In the genomic region with DNA sequence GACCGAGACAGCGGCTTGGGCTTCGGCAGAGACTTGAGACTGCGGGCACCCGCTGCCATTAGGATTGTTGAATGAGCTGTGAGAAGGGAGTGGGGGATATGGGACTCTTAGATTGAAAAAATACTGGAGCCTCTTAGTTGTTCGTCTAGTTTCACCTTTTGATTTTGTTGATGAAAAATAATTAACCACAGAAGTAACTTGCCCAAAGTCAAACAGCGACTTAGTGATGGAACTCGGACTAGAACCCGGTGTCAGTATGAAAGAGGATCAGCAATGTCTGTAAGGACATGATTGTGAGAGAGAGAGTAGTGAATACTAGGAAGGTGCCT, we compare ENCODE assay signal across 8 cellular contexts. TPM values are rescaled to one million over a fixed set of nuclear protein-coding genes. Genes with fewer than 3 reads are reported as not detected.
A peak's percentile ranks its signal among the peaks of the same experiment; 100 is the strongest.
DNase-seq lines count a peak whose midpoint lies in the region; ATAC-seq and TF ChIP-seq lines count a peak whose summit lies in the region.

No MANE protein-coding gene starts in this region.

- peak overlapping the region; percentile 95 for H3K4me2 ChIP-seq in BLaER1

- TF ChIP-seq EP300 in ovary (IDR thresholded peaks at IDR 0.05) = no peak

- no peak for ATAC-seq in GM18520 (IDR thresholded peaks at IDR 0.05; ENCODE audit: unreplicated experiment)

- intact Hi-C loops in ovary (cut with DNase I) = no loop called here

- H3K9me3 ChIP-seq in BLaER1 (no peaks in the 10 kb centered on the region), ovary (no peaks in the 10 kb centered on the region)

- H3K4me1 ChIP-seq in BLaER1 (peaks cover 24% of the 10 kb centered on the region), ovary (ENCODE audit: insufficient read depth) (peaks cover 5% of the 10 kb centered on the region)

- peaks cover 15% of the 10 kb centered on the region for H4K20me1 ChIP-seq in BLaER1

- H3K4me3 ChIP-seq in BLaER1 = peak overlapping the region; percentile 92
- H3K4me3 ChIP-seq in NB4 (ENCODE audit: low read depth, low read length) = peak overlapping the region; percentile 97
- H3K4me3 ChIP-seq in epithelial cell of proximal tubule (ENCODE audit: low read depth, low read length) = peak overlapping the region; percentile 88
- peak overlapping the region; percentile 96 for H3K4me3 ChIP-seq in ovary

- H3K27me3 ChIP-seq in BLaER1 = no peaks in the 10 kb centered on the region
- H3K27me3 ChIP-seq in ovary = no peaks in the 10 kb centered on the region

- DNase-seq in NB4 (ENCODE audit: low read depth) (no peak), epithelial cell of proximal tubule (ENCODE audit: low read depth) (no peak), ovary (no peak), NOMO-1 treated with dmso at 0.1 percent for 144 hours (lab: John Stamatoyannopoulos, UW; ENCODE audit: unreplicated experiment) (no peak), NCI-H1417 (lab: John Stamatoyannopoulos, UW) (no peak), NCI-H510A (lab: John Stamatoyannopoulos, UW) (no peak)

- H3K36me3 ChIP-seq in BLaER1 (no peaks in the 10 kb centered on the region), ovary (no peaks in the 10 kb centered on the region)

- TF ChIP-seq CTCF in NB4 (IDR thresholded peaks at IDR 0.05; ENCODE audit: low read depth, low read length) (no peak), epithelial cell of proximal tubule (conservative IDR thresholded peaks at IDR 0.05; ENCODE audit: low read depth, low read length) (no peak), ovary (IDR thresholded peaks at IDR 0.05) (no peak)

- 0 out of 2 replicates have a peak overlapping the region, but pooled peaks have one; percentile 44 for H3K9ac ChIP-seq in BLaER1

- TF ChIP-seq POLR2A in NB4 (IDR thresholded peaks at IDR 0.05; ENCODE audit: extremely low read depth, insufficient read length) = no peak
- no peak for TF ChIP-seq POLR2A in ovary (IDR thresholded peaks at IDR 0.05)

- WGBS in ovary, 3 donors = 1% methylated on average over 9 of the region's 9 CpGs

- H3K27ac ChIP-seq in BLaER1 (peak overlapping the region; percentile 47; the same call in 1 of the 2 replicates), ovary (peak overlapping the region in 1 of 2 donors; percentile 66)

RNA-seq across cellular contexts. Expression of a gene that starts 0.5 kb away (rescaled TPM):
- total RNA-seq in epithelial cell of proximal tubule (10.5 and 20.7 TPM in 2 replicates), ovary (10 to 100 TPM; 39.6 to 70.5 (median 52.7) TPM)
- 10 to 100 TPM; 18.9 to 31.7 TPM for polyA plus RNA-seq in ovary
